10 cellular contexts compared by ENCODE assay signal in the genomic region with DNA sequence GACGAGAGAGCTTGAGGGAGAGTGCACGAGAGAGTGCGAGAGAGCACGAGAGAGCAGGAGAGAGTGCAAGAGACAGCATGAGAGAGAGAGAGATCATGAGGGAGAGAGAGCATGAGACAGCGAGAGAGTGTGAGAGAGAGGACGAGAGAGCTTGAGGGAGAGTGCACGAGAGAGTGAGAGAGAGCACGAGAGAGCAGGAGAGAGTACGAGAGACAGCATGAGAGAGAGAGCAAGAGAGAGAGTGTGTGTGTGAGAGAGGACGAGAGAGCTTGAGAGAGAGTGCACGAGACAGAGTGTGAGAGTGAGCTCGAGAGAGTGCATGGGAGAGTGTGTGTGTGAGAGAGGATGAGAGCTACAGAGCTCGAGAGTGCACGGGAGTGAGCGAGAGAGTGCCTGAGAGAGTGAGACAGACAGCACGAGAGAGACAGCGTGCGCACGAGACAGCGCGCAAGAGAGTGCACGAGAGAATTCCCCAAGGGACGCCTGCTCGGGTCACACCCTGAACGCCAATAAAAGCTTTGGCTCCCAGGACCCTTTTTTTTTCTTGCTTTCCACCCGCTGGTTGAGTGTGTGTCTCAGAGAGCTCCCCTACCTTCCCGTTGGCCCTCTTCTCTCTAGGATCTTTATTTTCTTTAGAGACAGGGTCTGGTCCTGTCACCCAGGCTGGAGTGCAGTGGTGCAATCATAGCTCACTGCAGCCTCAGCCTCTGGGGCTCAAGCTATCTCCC. TPM values are rescaled to one million over a fixed set of nuclear protein-coding genes. Genes with fewer than 3 reads are reported as not detected.
DNase-seq lines count a peak whose midpoint lies in the region; ATAC-seq and TF ChIP-seq lines count a peak whose summit lies in the region.
"Had no signal": no experiment of that assay in that cellular context is flagged by ENCODE, and none has a peak within 500 bp of the region (broad histone marks: within the 10 kb centered on the region; RNA-seq: fewer than 3 reads in every experiment).

No MANE protein-coding gene starts in this region.

- ATAC-seq in stimulated activated naive CD8-positive, alpha-beta T cell treated with anti-CD3 and anti-CD28 coated beads, Interleukin-15, Interleukin-2, amounts not matched to agents 100 U/mL and 50 U/mL, for 24 hours, result peak; percentile 10
- ATAC-seq in GM19397 (IDR thresholded peaks at IDR 0.05; ENCODE audit: unreplicated experiment), result no peak

- peak; percentile 22 for DNase-seq in activated CD4-positive, alpha-beta T cell treated with anti-CD3 and anti-CD28 coated beads for 48 hours
- no peak for DNase-seq in activated CD4-positive, alpha-beta T cell treated with anti-CD3 and anti-CD28 coated beads, Interleukin-2, amount 50 U/mL, for 1 hour
- DNase-seq in Peyer's patch, result peak in 2 of 3 donors; percentile 46 to 61
- peak; percentile 51 for DNase-seq in fibroblast of the aortic adventitia (ENCODE audit: low read depth)
- no peak for DNase-seq in stimulated activated naive CD8-positive, alpha-beta T cell treated with anti-CD3 and anti-CD28 coated beads, Interleukin-15, Interleukin-2, amounts not matched to agents 100 U/mL and 50 U/mL, for 24 hours
- no peak for DNase-seq in HPDE6-E6E7 (ENCODE audit: extremely low spot score)
- no peak for DNase-seq in HCEC 1CT
- DNase-seq: Kasumi-1 had no signal

- no peak for TF ChIP-seq CTCF in Peyer's patch (IDR thresholded peaks at IDR 0.05)
- TF ChIP-seq CTCF in fibroblast of the aortic adventitia (IDR thresholded peaks at IDR 0.05; ENCODE audit: insufficient read depth, low read length), result no peak

- H3K4me1 ChIP-seq in Peyer's patch, result peaks cover 0 to 18% (median 11%) of the 10 kb centered on the region in 4 donors

- H3K36me3 ChIP-seq in Peyer's patch, result no peaks in the 10 kb centered on the region

- peak overlapping the region in 1 of 4 donors; percentile 28 for H3K27ac ChIP-seq in Peyer's patch
- H3K27ac ChIP-seq: C4-2B had no signal

- no peaks in the 10 kb centered on the region for H3K9me3 ChIP-seq in Peyer's patch

- no peak for TF ChIP-seq POLR2A in Peyer's patch (IDR thresholded peaks at IDR 0.05)

- H3K27me3 ChIP-seq in Peyer's patch, result peaks cover 0 to 20% of the 10 kb centered on the region in 2 donors

- H3K4me3 ChIP-seq in Peyer's patch (peak overlapping the region in 1 of 4 donors; percentile 1), fibroblast of the aortic adventitia (ENCODE audit: low read depth, low read length) (peak overlapping the region; percentile 52)

RNA-seq across cellular contexts. Expression of gene CD70, which starts 3.7 kb away (rescaled TPM):
- total RNA-seq in Peyer's patch (not detected), fibroblast of the aortic adventitia (ENCODE audit: low replicate concordance) (0.09 TPM in 1 of 2 replicates, not detected in the other)

RNA-seq across cellular contexts. Expression of gene TNFSF9, which starts 56.4 kb away (rescaled TPM):
- under 1 TPM in 2 of 4 donors, not detected in 2; 0.53 to 0.95 TPM for total RNA-seq in Peyer's patch
- total RNA-seq in fibroblast of the aortic adventitia (ENCODE audit: low replicate concordance), result 1.7 and 2.6 TPM in 2 replicates

Comparison
In these comparisons a context has a peak if more than half of its experiments do, and no peak if none do; other contexts are left out.
1. DNase-seq: peak in activated CD4-positive, alpha-beta T cell treated with anti-CD3 and anti-CD28 coated beads for 48 hours (single experiment), Peyer's patch (2 of 3) and fibroblast of the aortic adventitia (single experiment); none in activated CD4-positive, alpha-beta T cell treated with anti-CD3 and anti-CD28 coated beads, Interleukin-2, amount 50 U/mL, for 1 hour (single experiment), stimulated activated naive CD8-positive, alpha-beta T cell treated with anti-CD3 and anti-CD28 coated beads, Interleukin-15, Interleukin-2, amounts not matched to agents 100 U/mL and 50 U/mL, for 24 hours (single experiment), HPDE6-E6E7 (single experiment) and HCEC 1CT (single experiment).